Comparison of ENCODE assay signal across 17 cellular contexts in the genomic region with DNA sequence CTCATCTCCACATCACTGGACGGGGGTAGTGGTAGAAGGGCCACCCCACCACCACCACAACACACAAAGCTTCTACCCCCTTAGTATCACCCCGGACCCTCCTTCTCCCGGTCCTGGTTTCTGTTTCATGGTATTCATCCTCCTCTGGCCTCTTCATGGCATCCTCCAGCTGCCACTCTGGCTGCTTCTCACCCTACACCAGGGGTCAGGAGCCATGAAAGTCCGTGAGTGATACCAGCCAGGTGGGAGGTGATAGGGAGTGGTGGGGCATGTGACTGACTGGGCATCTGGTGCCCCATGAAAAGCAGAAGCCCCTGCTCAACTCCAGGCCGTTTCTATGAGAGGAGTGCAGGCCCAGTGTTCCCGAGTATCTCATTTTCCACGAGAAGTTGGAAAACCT.
DNase-seq lines count a peak whose midpoint lies in the region; ATAC-seq, FAIRE-seq and TF ChIP-seq lines count a peak whose summit lies in the region.
"Had no signal": no experiment of that assay in that cellular context is flagged by ENCODE, and none has a peak within 500 bp of the region (broad histone marks: within the 10 kb centered on the region; RNA-seq: fewer than 3 reads in every experiment).

No MANE protein-coding gene starts in this region.

- no peaks in the 10 kb centered on the region for H3K9me3 Mint-ChIP-seq in GM23338

- no peak for FAIRE-seq in HepG2 (lab: Jason Lieb, UNC)

- H3K36me3 ChIP-seq in liver (ENCODE audit: control insufficient read depth in 4 of 4, insufficient read depth in 3 of 4, low read depth in 1 of 4, low read length in 3 of 4) (no peaks in the 10 kb centered on the region), HepG2 (replicated peaks in 1 of 2; ENCODE audit: control insufficient read depth in 1 of 2, insufficient read depth in 2 of 2, low read length in 2 of 2) (no peaks in the 10 kb centered on the region), esophagus muscularis mucosa (peaks cover 0 to 11% (median 2%) of the 10 kb centered on the region in 4 donors), prostate gland (no peaks in the 10 kb centered on the region), GM23338 (ENCODE audit: insufficient read depth) (no peaks in the 10 kb centered on the region)

- H3F3A ChIP-seq in GM23338 (replicated peaks; ENCODE audit: low read depth): no peaks in the 10 kb centered on the region

- H3K4me3 Mint-ChIP-seq in GM23338: no peak overlapping the region

- no peak for TF ChIP-seq EP300 in HepG2 (IDR thresholded peaks at IDR 0.05; ENCODE audit: low read depth in 2 of 2, low read length in 2 of 2)
- no peak for TF ChIP-seq EP300 in HepG2 (CRISPR knock-in tag; IDR thresholded peaks at IDR 0.05; ENCODE audit: borderline replicate concordance)
- no peak for TF ChIP-seq EP300 in esophagus muscularis mucosa (IDR thresholded peaks at IDR 0.05)

- H3K27me3 ChIP-seq in liver (ENCODE audit: control insufficient read depth in 4 of 4, insufficient read depth in 4 of 4, low read length in 3 of 4): no peaks in the 10 kb centered on the region
- H3K27me3 ChIP-seq in HepG2 (ENCODE audit: control insufficient read depth in 1 of 2, insufficient read depth in 2 of 2, low read length in 2 of 2): no peaks in the 10 kb centered on the region
- H3K27me3 ChIP-seq in esophagus muscularis mucosa: no peaks in the 10 kb centered on the region
- no peaks in the 10 kb centered on the region for H3K27me3 ChIP-seq in prostate gland (replicated peaks; ENCODE audit: insufficient read depth)
- no peaks in the 10 kb centered on the region for H3K27me3 ChIP-seq in GM23338 (ENCODE audit: insufficient read depth)

- H3K9ac ChIP-seq in liver (ENCODE audit: low read depth in 1 of 2, low read length in 2 of 2) (no peak overlapping the region), HepG2 (ENCODE audit: insufficient read depth, low read depth, low read length) (no peak overlapping the region)

- DNase-seq in HepG2 (ENCODE audit: low spot score): no peak
- DNase-seq in esophagus muscularis mucosa (ENCODE audit: extremely low spot score): no peak
- DNase-seq in prostate gland (ENCODE audit: low spot score): no peak
- no peak for DNase-seq in NCI-H526 treated with DMSO at 0.1 percent for 48 hours (lab: John Stamatoyannopoulos, UW)
- DNase-seq in NCI-H1092 (lab: John Stamatoyannopoulos, UW): no peak
- no peak for DNase-seq in GM23338 (ENCODE audit: low spot score)
- DNase-seq: activated CD4-positive, CD25-positive, alpha-beta regulatory T cell; activated naive CD4-positive, alpha-beta T cell treated with Interleukin-2 at 50 U/mL for 16 hours; AML-193; effector CD8-positive, alpha-beta T cell; EL; KG1; NCI-H2081 treated with DMSO at 0.1 percent for 48 hours; NK-92 treated with Interleukin-12 subunit alpha and Interleukin-12 subunit beta, amount 100 ng/mL, for 24 hours had no signal

- no peak overlapping the region for H3K4me2 ChIP-seq in HepG2 (ENCODE audit: low read depth, low read length)
- H3K4me2 ChIP-seq in GM23338: no peak overlapping the region

- intact Hi-C loops in HepG2 (cut with micrococcal nuclease; ENCODE audit: unreplicated experiment) (no loop called here), esophagus muscularis mucosa (cut with DNase I) (no loop called here), prostate gland (cut with DNase I) (loop anchor here (5.0 kb wide), 1 partner anchor 72 kb away; no protein-coding TSS in a partner anchor)

- WGBS in liver: 92% methylated on average over 7 of the region's 7 CpGs
- WGBS in HepG2 (ENCODE audit: low lambda C conversion rate): 91% methylated on average over 7 of the region's 7 CpGs
- WGBS in esophagus muscularis mucosa: 87% methylated on average over 7 of the region's 7 CpGs
- WGBS in prostate gland: 66% methylated on average over 7 of the region's 7 CpGs

- H3K4me1 ChIP-seq in liver (ENCODE audit: control insufficient read depth in 4 of 4, insufficient read depth in 4 of 4, low read length in 3 of 4): peaks cover 4 to 24% (median 20%) of the 10 kb centered on the region in 4 donors
- peaks cover 63% of the 10 kb centered on the region for H3K4me1 ChIP-seq in HepG2 (ENCODE audit: insufficient read depth, low read length)
- H3K4me1 ChIP-seq in esophagus muscularis mucosa: peaks cover 47 to 64% (median 50%) of the 10 kb centered on the region in 4 donors
- H3K4me1 ChIP-seq in prostate gland (replicated peaks): peaks cover 24% of the 10 kb centered on the region
- 0 out of 2 replicates have a peak, but pooled peaks cover 1% of the 10 kb centered on the region for H3K4me1 ChIP-seq in GM23338 (ENCODE audit: insufficient read depth)

- no TSS peak for BruUV-seq in HepG2 (replicated peaks; lab: Mats Ljungman, UMichigan)

- POLR2A ChIA-PET in HepG2 (lab: Yijun Ruan, JAX): interaction anchor here (2.2 to 2.9 kb wide), 2 partner anchors 9 to 16 kb away, joined by 11 to 15 read pairs; no protein-coding TSS in a partner anchor

- H2AFZ ChIP-seq in HepG2 (ENCODE audit: low read length): no peak overlapping the region
- H2AFZ ChIP-seq in GM23338: no peak overlapping the region

- in situ Hi-C loops in HepG2 (cut with HindIII; ENCODE audit: extremely low pct_ligation_motif_present, low pct_unique_long_range_greater_than_20kb): no loop called here

- H3K4me3 ChIP-seq in liver (ENCODE audit: low read depth in 1 of 3, low read length in 3 of 3) (no peak overlapping the region), HepG2 (replicated peaks in 1 of 3; ENCODE audit: insufficient read depth in 1 of 3, low read depth in 2 of 3, low read length in 3 of 3) (no peak overlapping the region), esophagus muscularis mucosa (no peak overlapping the region), prostate gland (no peak overlapping the region), GM23338 (no peak overlapping the region)
- H3K4me3 ChIP-seq: SK-N-MC had no signal

- TF ChIP-seq POLR2A in HepG2 (IDR thresholded peaks at IDR 0.05; ENCODE audit: insufficient read depth in 1 of 2, low read depth in 2 of 2, low read length in 2 of 2) (no peak), esophagus muscularis mucosa (IDR thresholded peaks at IDR 0.05; ENCODE audit: low read depth) (no peak), prostate gland (IDR thresholded peaks at IDR 0.05) (no peak)

- no peaks in the 10 kb centered on the region; the same call in 2 of the 3 replicates for H3K36me3 Mint-ChIP-seq in GM23338 (ENCODE audit: low read depth)

- no peaks in the 10 kb centered on the region for H3K79me2 ChIP-seq in HepG2 (ENCODE audit: insufficient read depth, low read length)
- H3K79me2 ChIP-seq in GM23338 (replicated peaks; ENCODE audit: insufficient read depth): no peaks in the 10 kb centered on the region

- H4K20me1 ChIP-seq in HepG2 (ENCODE audit: insufficient read depth, low read length): no peaks in the 10 kb centered on the region
- H4K20me1 ChIP-seq in GM23338 (replicated peaks; ENCODE audit: insufficient read depth): no peaks in the 10 kb centered on the region

- CTCF ChIA-PET in HepG2 (lab: Yijun Ruan, JAX; ENCODE audit: low intra/inter-chr PET ratio, low total read pairs): no interaction called here

- ATAC-seq in HepG2: no peak
- ATAC-seq in GM19463 (IDR thresholded peaks at IDR 0.05; ENCODE audit: unreplicated experiment): no peak
- ATAC-seq in GM23338: no peak

- peaks cover 2% of the 10 kb centered on the region for H3K27me3 Mint-ChIP-seq in GM23338 (ENCODE audit: insufficient read depth, low read depth, poor library complexity)

- no peak overlapping the region for H3K27ac Mint-ChIP-seq in GM23338

- no peaks in the 10 kb centered on the region; the same call in 1 of the 2 replicates for H3K9me2 ChIP-seq in GM23338 (ENCODE audit: insufficient read depth)

- H3K9me3 ChIP-seq in liver (ENCODE audit: control insufficient read depth in 4 of 4, low read length in 3 of 4) (no peaks in the 10 kb centered on the region), HepG2 (ENCODE audit: low read length) (no peaks in the 10 kb centered on the region), esophagus muscularis mucosa (no peaks in the 10 kb centered on the region), prostate gland (no peaks in the 10 kb centered on the region)

- peaks cover 17% of the 10 kb centered on the region for H3K4me1 Mint-ChIP-seq in GM23338

- H3K27ac ChIP-seq in liver (ENCODE audit: low read depth in 1 of 2, low read length in 2 of 2) (peak overlapping the region; percentile 22 to 70), HepG2 (ENCODE audit: extremely low read length, insufficient read depth, low read length) (no peak overlapping the region), esophagus muscularis mucosa (replicated peaks in 1 of 4) (peak overlapping the region; percentile 74 to 90 (median 82)), prostate gland (peak overlapping the region; percentile 69 to 76), GM23338 (ENCODE audit: low read depth) (no peak overlapping the region)
- H3K27ac ChIP-seq: SK-N-MC had no signal

- TF ChIP-seq RAD21 in liver (IDR thresholded peaks at IDR 0.05) (no peak), HepG2 (CRISPR knock-in tag; IDR thresholded peaks at IDR 0.05) (no peak)

- no peak for TF ChIP-seq CTCF in liver (IDR thresholded peaks at IDR 0.05; ENCODE audit: low read depth, low read length, missing input control)
- TF ChIP-seq CTCF in HepG2 (CRISPR knock-in tag; IDR thresholded peaks at IDR 0.05): no peak
- no peak for TF ChIP-seq CTCF in esophagus muscularis mucosa (IDR thresholded peaks at IDR 0.05)
- no peak for TF ChIP-seq CTCF in prostate gland (IDR thresholded peaks at IDR 0.05)
- no peak for TF ChIP-seq CTCF in GM23338 (conservative IDR thresholded peaks at IDR 0.05; ENCODE audit: low read depth in 2 of 2)

TF ChIP-seq in liver, 16 proteins besides CTCF, POLR2A, EP300 and RAD21:
- TF ChIP-seq HNF4G (IDR thresholded peaks at IDR 0.05) (no peak), EGR1 (IDR thresholded peaks at IDR 0.05; ENCODE audit: low read depth in 2 of 2) (no peak)

TF ChIP-seq in HepG2, 621 proteins besides CTCF, POLR2A, EP300 and RAD21 (continues in another document):
- no peak for TF ChIP-seq KLF12 (CRISPR knock-in tag; IDR thresholded peaks at IDR 0.05; ENCODE audit: borderline replicate concordance)
- TF ChIP-seq ZSCAN12 (CRISPR knock-in tag; IDR thresholded peaks at IDR 0.05): no peak
- TF ChIP-seq, protein P1, sequence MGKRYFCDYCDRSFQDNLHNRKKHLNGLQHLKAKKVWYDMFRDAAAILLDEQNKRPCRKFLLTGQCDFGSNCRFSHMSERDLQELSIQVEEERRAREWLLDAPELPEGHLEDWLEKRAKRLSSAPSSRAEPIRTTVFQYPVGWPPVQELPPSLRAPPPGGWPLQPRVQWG (CRISPR knock-in tag; IDR thresholded peaks at IDR 0.05; ENCODE audit: borderline replicate concordance, low read depth): no peak

Comparison
In these comparisons a context has a peak if more than half of its experiments do, and no peak if none do; other contexts are left out.
1. H3K27ac ChIP-seq: peak in liver (2 of 2), esophagus muscularis mucosa (4 of 4) and prostate gland (2 of 2); none in HepG2 (single experiment) and GM23338 (single experiment).